13 cellular contexts compared by ENCODE assay signal in the genomic region with DNA sequence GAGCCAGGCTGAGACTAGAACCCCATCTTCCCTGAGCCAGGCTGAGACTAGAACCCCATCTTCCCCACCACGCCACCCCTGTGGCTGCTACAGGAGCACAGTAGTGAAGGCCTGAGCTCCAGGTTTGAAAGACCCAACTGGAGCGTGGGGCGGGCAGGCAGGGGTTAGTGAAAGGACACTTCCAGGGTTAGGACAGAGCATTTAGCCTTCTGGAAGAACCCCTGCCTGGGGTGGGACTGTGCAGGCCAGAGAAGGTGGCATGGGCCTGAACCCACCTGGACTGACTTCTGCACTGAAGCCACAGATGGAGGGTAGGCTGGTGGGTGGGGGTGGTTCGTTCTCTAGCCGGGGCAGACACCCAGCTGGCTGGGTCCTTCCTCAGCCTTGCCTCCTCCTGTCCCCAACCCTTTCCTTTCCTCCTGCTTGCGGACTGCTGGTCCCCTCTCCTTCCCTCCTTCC. TPM values are rescaled to one million over a fixed set of nuclear protein-coding genes. Genes with fewer than 3 reads are reported as not detected.
DNase-seq lines count a peak whose midpoint lies in the region; ATAC-seq and TF ChIP-seq lines count a peak whose summit lies in the region.
"Had no signal": no experiment of that assay in that cellular context is flagged by ENCODE, and none has a peak within 500 bp of the region (broad histone marks: within the 10 kb centered on the region; RNA-seq: fewer than 3 reads in every experiment).

No MANE protein-coding gene starts in this region.

- peak overlapping the region; percentile 85 for H3K27ac Mint-ChIP-seq in activated CD8-positive, alpha-beta T cell treated with anti-CD3 and anti-CD28 coated beads, Interleukin-2, amount 10 ng/mL, durations not matched to agents 7 days and 5 days
- no peak overlapping the region for H3K27ac Mint-ChIP-seq in activated CD8-positive, alpha-beta T cell treated with anti-CD3 and anti-CD28 coated beads for 36 hours
- H3K27ac Mint-ChIP-seq in activated T-cell treated with anti-CD3 and anti-CD28 coated beads, Interleukin-2, amount 50 U/mL, for 72 hours, result peak overlapping the region; percentile 41
- H3K27ac Mint-ChIP-seq: nephron had no signal

- H3K36me3 ChIP-seq in right lobe of liver, result peaks cover 9 to 54% (median 27%) of the 10 kb centered on the region in 4 donors
- no peaks in the 10 kb centered on the region for H3K36me3 ChIP-seq in testis (ENCODE audit: low read depth, missing control alignments)

- CTCF ChIA-PET in activated CD8-positive, alpha-beta T cell treated with anti-CD3 and anti-CD28 coated beads, Interleukin-2, amount 10 ng/mL, durations not matched to agents 7 days and 5 days (lab: Charles Lee), result interaction anchor here (0.9 to 5.4 kb wide), 6 partner anchors 8 to 35 kb away, joined by 3 to 57 read pairs (median 14); no protein-coding TSS in a partner anchor
- CTCF ChIA-PET in activated CD8-positive, alpha-beta T cell treated with anti-CD3 and anti-CD28 coated beads for 36 hours (lab: Charles Lee), result interaction anchor here (1.5 to 6.2 kb wide), 5 partner anchors 10 to 37 kb away, joined by 4 to 73 read pairs (median 33); no protein-coding TSS in a partner anchor

- POLR2A ChIA-PET in activated CD8-positive, alpha-beta T cell treated with anti-CD3 and anti-CD28 coated beads, Interleukin-2, amount 10 ng/mL, durations not matched to agents 7 days and 5 days (lab: Charles Lee), result interaction anchor here (1.0 to 16.4 kb wide), 7 partner anchors 8 to 50 kb away, joined by 3 to 307 read pairs (median 5); a partner anchor contains a TSS
- POLR2A ChIA-PET in activated CD8-positive, alpha-beta T cell treated with anti-CD3 and anti-CD28 coated beads for 36 hours (lab: Charles Lee), result interaction anchor here (0.5 to 41.0 kb wide), 4 partner anchors 8 to 103 kb away, joined by 3 to 905 read pairs (median 454); a partner anchor contains a TSS

- no peaks in the 10 kb centered on the region for H3K27me3 Mint-ChIP-seq in activated CD8-positive, alpha-beta T cell treated with anti-CD3 and anti-CD28 coated beads, Interleukin-2, amount 10 ng/mL, durations not matched to agents 7 days and 5 days (ENCODE audit: low read depth)
- H3K27me3 Mint-ChIP-seq in activated CD8-positive, alpha-beta T cell treated with anti-CD3 and anti-CD28 coated beads for 36 hours, result no peaks in the 10 kb centered on the region
- H3K27me3 Mint-ChIP-seq in activated T-cell treated with anti-CD3 and anti-CD28 coated beads, Interleukin-2, amount 50 U/mL, for 72 hours (ENCODE audit: low read depth), result no peaks in the 10 kb centered on the region

- no CpG with 5 or more reads among the region's 6 CpGs for WGBS in right lobe of liver (ENCODE audit: insufficient coverage, low coverage, low lambda C conversion rate, missing lambda C conversion rate)
- 80 to 96% methylated on average over 5 to 6 of the region's 6 CpGs for WGBS in testis, 2 donors

- H3K27ac ChIP-seq in right lobe of liver (peak overlapping the region in 2 of 3 donors; percentile 83 to 96), substantia nigra (ENCODE audit: low read depth, low read length, poor library complexity, severe bottlenecking) (peak overlapping the region; percentile 100), testis (no peak overlapping the region)

- peaks cover 73% of the 10 kb centered on the region for H3K36me3 Mint-ChIP-seq in activated CD8-positive, alpha-beta T cell treated with anti-CD3 and anti-CD28 coated beads, Interleukin-2, amount 10 ng/mL, durations not matched to agents 7 days and 5 days (ENCODE audit: low read depth)
- H3K36me3 Mint-ChIP-seq in activated CD8-positive, alpha-beta T cell treated with anti-CD3 and anti-CD28 coated beads for 36 hours (ENCODE audit: low read depth), result peaks cover 43% of the 10 kb centered on the region
- H3K36me3 Mint-ChIP-seq in activated T-cell treated with anti-CD3 and anti-CD28 coated beads, Interleukin-2, amount 50 U/mL, for 72 hours (ENCODE audit: insufficient read depth in 2 of 2), result peaks cover 6 to 9% of the 10 kb centered on the region in 2 donors

- H3K4me1 ChIP-seq in right lobe of liver (peaks cover 0 to 56% (median 26%) of the 10 kb centered on the region in 4 donors), testis (peaks cover 11% of the 10 kb centered on the region)

- TF ChIP-seq POLR2A in right lobe of liver (IDR thresholded peaks at IDR 0.05), result no peak
- no peak for TF ChIP-seq POLR2A in testis (IDR thresholded peaks at IDR 0.05)

- intact Hi-C loops in activated CD8-positive, alpha-beta T cell treated with anti-CD3 and anti-CD28 coated beads for 36 hours (cut with micrococcal nuclease), result no loop called here
- intact Hi-C loops in right lobe of liver (cut with DNase I), result no loop called here
- intact Hi-C loops in testis (cut with DNase I; ENCODE audit: low total_unique reads), result no loop called here

- TF ChIP-seq CTCF in activated CD8-positive, alpha-beta T cell treated with anti-CD3 and anti-CD28 coated beads for 36 hours (IDR thresholded peaks at IDR 0.05), result no peak
- TF ChIP-seq CTCF in right lobe of liver (IDR thresholded peaks at IDR 0.05) (no peak), testis (IDR thresholded peaks at IDR 0.05) (no peak)

- H3K27me3 ChIP-seq in right lobe of liver, result no peaks in the 10 kb centered on the region
- no peaks in the 10 kb centered on the region for H3K27me3 ChIP-seq in testis

- H3K4me3 Mint-ChIP-seq in activated CD8-positive, alpha-beta T cell treated with anti-CD3 and anti-CD28 coated beads, Interleukin-2, amount 10 ng/mL, durations not matched to agents 7 days and 5 days, result peak overlapping the region; percentile 34
- no peak overlapping the region for H3K4me3 Mint-ChIP-seq in activated CD8-positive, alpha-beta T cell treated with anti-CD3 and anti-CD28 coated beads for 36 hours
- no peak overlapping the region for H3K4me3 Mint-ChIP-seq in activated T-cell treated with anti-CD3 and anti-CD28 coated beads, Interleukin-2, amount 50 U/mL, for 72 hours
- H3K4me3 Mint-ChIP-seq: nephron had no signal

- no peaks in the 10 kb centered on the region for H3K9me3 Mint-ChIP-seq in activated CD8-positive, alpha-beta T cell treated with anti-CD3 and anti-CD28 coated beads, Interleukin-2, amount 10 ng/mL, durations not matched to agents 7 days and 5 days (ENCODE audit: insufficient read depth)
- no peaks in the 10 kb centered on the region for H3K9me3 Mint-ChIP-seq in activated CD8-positive, alpha-beta T cell treated with anti-CD3 and anti-CD28 coated beads for 36 hours
- no peaks in the 10 kb centered on the region for H3K9me3 Mint-ChIP-seq in activated T-cell treated with anti-CD3 and anti-CD28 coated beads, Interleukin-2, amount 50 U/mL, for 72 hours
- H3K9me3 Mint-ChIP-seq: nephron had no signal

- no peak for ATAC-seq in activated CD8-positive, alpha-beta T cell treated with anti-CD3 and anti-CD28 coated beads, Interleukin-2, amount 10 ng/mL, durations not matched to agents 7 days and 5 days
- ATAC-seq in activated CD8-positive, alpha-beta T cell treated with anti-CD3 and anti-CD28 coated beads for 36 hours, result no peak
- ATAC-seq in activated T-cell treated with anti-CD3 and anti-CD28 coated beads, Interleukin-2, amount 50 U/mL, for 72 hours (replicated peaks in 1 of 2), result no peak
- ATAC-seq in right lobe of liver (peak in 1 of 4 donors; percentile 0), GM19351 (IDR thresholded peaks at IDR 0.05; ENCODE audit: unreplicated experiment) (no peak)
- ATAC-seq: left colon, Panc1 had no signal

- H3K4me3 ChIP-seq in right lobe of liver (no peak overlapping the region), testis (no peak overlapping the region)

- H3K4me1 Mint-ChIP-seq in activated CD8-positive, alpha-beta T cell treated with anti-CD3 and anti-CD28 coated beads, Interleukin-2, amount 10 ng/mL, durations not matched to agents 7 days and 5 days (ENCODE audit: low read depth), result peaks cover 29% of the 10 kb centered on the region
- peaks cover 26% of the 10 kb centered on the region for H3K4me1 Mint-ChIP-seq in activated CD8-positive, alpha-beta T cell treated with anti-CD3 and anti-CD28 coated beads for 36 hours (ENCODE audit: low read depth)
- peaks cover 16% of the 10 kb centered on the region for H3K4me1 Mint-ChIP-seq in activated T-cell treated with anti-CD3 and anti-CD28 coated beads, Interleukin-2, amount 50 U/mL, for 72 hours (ENCODE audit: low read depth)

- no peak for DNase-seq in activated CD8-positive, alpha-beta T cell treated with anti-CD3 and anti-CD28 coated beads, Interleukin-2, amount 10 ng/mL, durations not matched to agents 7 days and 5 days
- DNase-seq in activated CD8-positive, alpha-beta T cell treated with anti-CD3 and anti-CD28 coated beads for 36 hours, result no peak
- DNase-seq in activated T-cell treated with anti-CD3 and anti-CD28 coated beads, Interleukin-2, amount 50 U/mL, for 72 hours, result no peak
- DNase-seq in right lobe of liver (peak in 1 of 3 donors; percentile 49), substantia nigra (lab: John Stamatoyannopoulos, UW) (no peak), testis (no peak), NCI-H2196 (lab: John Stamatoyannopoulos, UW; ENCODE audit: unreplicated experiment) (no peak)
- DNase-seq: ACHN, small intestine had no signal

- H3K9me3 ChIP-seq in right lobe of liver (no peaks in the 10 kb centered on the region), testis (no peaks in the 10 kb centered on the region)

RNA-seq across cellular contexts. Expression of a gene that starts 24.1 kb away (rescaled TPM):
- 100 to 1,000 TPM; 481 to 482 TPM for total RNA-seq in activated CD8-positive, alpha-beta T cell treated with anti-CD3 and anti-CD28 coated beads, Interleukin-2, amount 10 ng/mL, durations not matched to agents 7 days and 5 days
- total RNA-seq in activated CD8-positive, alpha-beta T cell treated with anti-CD3 and anti-CD28 coated beads for 36 hours, result 100 to 1,000 TPM; 101 to 107 TPM
- total RNA-seq in activated T-cell treated with anti-CD3 and anti-CD28 coated beads, Interleukin-2, amount 50 U/mL, for 72 hours, result 100 to 1,000 TPM; 175 to 179 TPM
- total RNA-seq in right lobe of liver (100 to 1,000 TPM; 104 to 174 (median 144) TPM), testis (100 to 1,000 TPM; 295 to 331 TPM)
- 90.8 TPM for polyA plus RNA-seq in testis (ENCODE audit: insufficient read depth, low read depth, low replicate concordance)

RNA-seq across cellular contexts. Expression of a gene that starts 26.0 kb away (rescaled TPM):
- total RNA-seq in activated CD8-positive, alpha-beta T cell treated with anti-CD3 and anti-CD28 coated beads, Interleukin-2, amount 10 ng/mL, durations not matched to agents 7 days and 5 days, result 10 to 100 TPM; 71.8 to 73.9 TPM
- 10 to 100 TPM; 93.3 to 97.6 TPM for total RNA-seq in activated CD8-positive, alpha-beta T cell treated with anti-CD3 and anti-CD28 coated beads for 36 hours
- 100 to 1,000 TPM in 1 of 2 donors, 10 to 100 TPM in 1; 96.8 to 127 TPM for total RNA-seq in activated T-cell treated with anti-CD3 and anti-CD28 coated beads, Interleukin-2, amount 50 U/mL, for 72 hours
- total RNA-seq in right lobe of liver (10 to 100 TPM; 13.4 to 21.6 (median 16.7) TPM), testis (10 to 100 TPM; 81.5 to 89.8 TPM)
- polyA plus RNA-seq in testis (ENCODE audit: insufficient read depth, low read depth, low replicate concordance), result 53.1 TPM

RNA-seq across cellular contexts. Expression of a gene that starts 31.0 kb away (rescaled TPM):
- total RNA-seq in activated CD8-positive, alpha-beta T cell treated with anti-CD3 and anti-CD28 coated beads, Interleukin-2, amount 10 ng/mL, durations not matched to agents 7 days and 5 days, result 10 to 100 TPM; 60.0 to 63.7 TPM
- 10 to 100 TPM; 84.7 to 88.1 TPM for total RNA-seq in activated CD8-positive, alpha-beta T cell treated with anti-CD3 and anti-CD28 coated beads for 36 hours
- total RNA-seq in activated T-cell treated with anti-CD3 and anti-CD28 coated beads, Interleukin-2, amount 50 U/mL, for 72 hours, result 100 to 1,000 TPM; 144 to 161 TPM
- total RNA-seq in right lobe of liver, result 10 to 100 TPM; 13.0 to 32.2 (median 21.7) TPM
- 10 to 100 TPM; 70.3 to 91.0 TPM for total RNA-seq in testis
- polyA plus RNA-seq in testis (ENCODE audit: insufficient read depth, low read depth, low replicate concordance), result 40.9 TPM

RNA-seq across cellular contexts. Expression of a gene that starts 50.0 kb away (rescaled TPM):
- total RNA-seq in activated CD8-positive, alpha-beta T cell treated with anti-CD3 and anti-CD28 coated beads, Interleukin-2, amount 10 ng/mL, durations not matched to agents 7 days and 5 days, result 10 to 100 TPM; 91.3 to 98.7 TPM
- 100 to 1,000 TPM; 155 to 158 TPM for total RNA-seq in activated CD8-positive, alpha-beta T cell treated with anti-CD3 and anti-CD28 coated beads for 36 hours
- total RNA-seq in activated T-cell treated with anti-CD3 and anti-CD28 coated beads, Interleukin-2, amount 50 U/mL, for 72 hours, result 10 to 100 TPM; 65.4 to 67.1 TPM
- 10 to 100 TPM; 23.2 to 36.8 (median 32.4) TPM for total RNA-seq in right lobe of liver
- total RNA-seq in testis, result 10 to 100 TPM; 44.3 to 57.6 TPM
- polyA plus RNA-seq in testis (ENCODE audit: insufficient read depth, low read depth, low replicate concordance), result 95.1 TPM

Comparison
In these comparisons a context has a peak if more than half of its experiments do, and no peak if none do; other contexts are left out.
1. H3K27ac ChIP-seq: peak in right lobe of liver (2 of 3) and substantia nigra (single experiment); none in testis (0 of 2).